In genomic region chr22:23114721-23115020, GRCh38 we compare ENCODE assay signal across 32 cellular contexts. TPM values are rescaled to one million over a fixed set of nuclear protein-coding genes. Genes with fewer than 3 reads are reported as not detected.
"Had no signal": no experiment of that assay in that cellular context is flagged by ENCODE, and none has a peak within 500 bp of the region (broad histone marks: within the 10 kb centered on the region; RNA-seq: fewer than 3 reads in every experiment).

No MANE protein-coding gene starts in this region.

- H3K4me3 Mint-ChIP-seq: activated CD4-positive, alpha-beta memory T cell treated with anti-CD3 and anti-CD28 coated beads, Interleukin-2, amount 10 ng/mL, durations not matched to agents 7 days and 5 days; activated CD4-positive, alpha-beta T cell treated with anti-CD3 and anti-CD28 coated beads for 36 hours; activated naive CD8-positive, alpha-beta T cell treated with anti-CD3 and anti-CD28 coated beads, Interleukin-2, amount 50 U/mL, for 24 hours; activated T-cell treated with anti-CD3 and anti-CD28 coated beads, Interleukin-2, amount 50 U/mL, for 72 hours; brain had no signal

- H3K9ac ChIP-seq: SK-N-SH had no signal

- H3K9me3 Mint-ChIP-seq: activated CD4-positive, alpha-beta memory T cell treated with anti-CD3 and anti-CD28 coated beads, Interleukin-2, amount 10 ng/mL, durations not matched to agents 7 days and 5 days; activated naive CD8-positive, alpha-beta T cell treated with anti-CD3 and anti-CD28 coated beads, Interleukin-2, amount 50 U/mL, for 24 hours; activated T-cell treated with anti-CD3 and anti-CD28 coated beads, Interleukin-2, amount 50 U/mL, for 72 hours; brain had no signal

- H3K4me2 ChIP-seq: SK-N-SH had no signal

- H3K9me3 ChIP-seq: SK-N-SH had no signal

- DNase-seq: activated CD4-positive, alpha-beta memory T cell treated with anti-CD3 and anti-CD28 coated beads, Interleukin-2, amount 10 ng/mL, durations not matched to agents 7 days and 5 days; activated CD4-positive, alpha-beta T cell treated with anti-CD3 and anti-CD28 coated beads for 36 hours; activated CD4-positive, alpha-beta T cell treated with anti-CD3 and anti-CD28 coated beads, Interleukin-2, amount 50 U/mL, for 1 hour; activated naive CD8-positive, alpha-beta T cell treated with anti-CD3 and anti-CD28 coated beads, Interleukin-2, amount 50 U/mL, for 24 hours; activated T-cell treated with anti-CD3 and anti-CD28 coated beads for 4 hours; activated T-cell treated with anti-CD3 and anti-CD28 coated beads, Interleukin-2, amount 50 U/mL, for 72 hours; amniotic stem cell; KG1; NCI-H1048; NCI-H1417; NCI-H1694; NCI-H2029; NCI-H2107; NCI-H2171 treated with DMSO at 0.1 percent for 48 hours; NCI-H345; NCI-H510A; NCI-H526 treated with DMSO at 0.1 percent for 48 hours; NCI-H82; OCI-M1; RPMI8226; SK-N-SH; T-helper 1 cell; WERI-Rb-1 had no signal

- H3K36me3 Mint-ChIP-seq: brain had no signal

- H3K27ac ChIP-seq: WERI-Rb-1 had no signal

- H3K27ac Mint-ChIP-seq: activated CD4-positive, alpha-beta memory T cell treated with anti-CD3 and anti-CD28 coated beads, Interleukin-2, amount 10 ng/mL, durations not matched to agents 7 days and 5 days; activated CD4-positive, alpha-beta T cell treated with anti-CD3 and anti-CD28 coated beads for 36 hours; activated naive CD4-positive, alpha-beta T cell treated with anti-CD3 and anti-CD28 coated beads, Interleukin-2, amount 50 U/mL, for 72 hours; activated naive CD8-positive, alpha-beta T cell treated with anti-CD3 and anti-CD28 coated beads, Interleukin-2, amount 50 U/mL, for 24 hours; activated T-cell treated with anti-CD3 and anti-CD28 coated beads, Interleukin-2, amount 50 U/mL, for 72 hours had no signal

- ATAC-seq: activated CD4-positive, alpha-beta T cell treated with anti-CD3 and anti-CD28 coated beads for 36 hours; activated naive CD4-positive, alpha-beta T cell treated with anti-CD3 and anti-CD28 coated beads, Interleukin-2, amount 50 U/mL, for 72 hours; activated naive CD8-positive, alpha-beta T cell treated with anti-CD3 and anti-CD28 coated beads, Interleukin-2, amount 50 U/mL, for 24 hours; activated T-cell treated with anti-CD3 and anti-CD28 coated beads, Interleukin-2, amount 50 U/mL, for 72 hours; Panc1; Right ventricle myocardium inferior had no signal

- H3K27me3 Mint-ChIP-seq: activated CD4-positive, alpha-beta T cell treated with anti-CD3 and anti-CD28 coated beads for 36 hours; activated naive CD8-positive, alpha-beta T cell treated with anti-CD3 and anti-CD28 coated beads, Interleukin-2, amount 50 U/mL, for 24 hours; brain had no signal

RNA-seq across cellular contexts. Expression of gene RSPH14, which starts 27.1 kb away (rescaled TPM):
- total RNA-seq: activated CD4-positive, alpha-beta memory T cell treated with anti-CD3 and anti-CD28 coated beads, Interleukin-2, amount 10 ng/mL, durations not matched to agents 7 days and 5 days; activated CD8-positive, alpha-beta memory T cell treated with anti-CD3 and anti-CD28 coated beads for 36 hours; astrocyte; LHCN-M2; M059J; Right ventricle myocardium inferior; T-helper 2 cell treated with Interferon-gamma antibody and Interleukin-4, amounts not matched to agents 100 ng/mL and 5 ng/mL, for 36 hours had no signal

RNA-seq across cellular contexts. Expression of gene RAB36, which starts 30.6 kb away (rescaled TPM):
- total RNA-seq: T-helper 2 cell treated with Interferon-gamma antibody and Interleukin-4, amounts not matched to agents 100 ng/mL and 5 ng/mL, for 36 hours had no signal
